ENCODE assay signal across 9 cellular contexts in the genomic region with DNA sequence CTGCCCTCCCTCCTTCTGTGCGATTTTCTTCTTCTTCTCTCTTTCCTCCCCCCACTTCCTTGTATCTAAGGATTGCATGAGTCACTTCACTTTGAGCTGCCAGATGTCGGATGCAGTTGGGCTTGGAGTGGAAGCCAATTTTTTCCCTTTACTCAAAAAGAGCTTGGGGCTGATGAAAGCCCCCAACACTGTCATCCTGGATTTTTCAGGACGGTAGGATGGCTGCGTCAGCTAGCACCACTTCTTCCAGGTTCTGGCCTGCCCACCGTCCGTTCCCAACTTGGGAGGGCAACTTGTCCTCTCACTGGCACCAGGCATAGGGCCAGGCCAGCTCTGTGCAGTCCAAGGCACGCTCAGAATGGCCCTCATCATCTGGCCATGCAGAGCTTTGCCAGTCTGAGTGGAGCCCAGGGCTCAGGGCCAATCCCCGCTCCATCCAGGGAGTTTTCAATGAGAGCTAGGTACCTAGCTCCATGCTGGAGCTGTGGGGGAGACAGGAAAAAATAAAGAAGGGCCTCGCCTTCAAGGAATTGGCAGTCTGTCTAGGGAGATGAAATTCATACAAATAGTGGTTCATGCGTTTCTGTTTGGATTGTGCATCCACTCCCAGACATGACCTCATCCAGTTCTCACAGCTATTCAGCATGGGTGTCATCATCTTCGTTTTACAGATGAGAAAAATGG. TPM values are rescaled to one million over a fixed set of nuclear protein-coding genes. Genes with fewer than 3 reads are reported as not detected.
DNase-seq lines count a peak whose midpoint lies in the region; ATAC-seq and TF ChIP-seq lines count a peak whose summit lies in the region.
"Had no signal": no experiment of that assay in that cellular context is flagged by ENCODE, and none has a peak within 500 bp of the region (broad histone marks: within the 10 kb centered on the region; RNA-seq: fewer than 3 reads in every experiment).

No MANE protein-coding gene starts in this region.

- ATAC-seq in GM21737 (IDR thresholded peaks at IDR 0.05; ENCODE audit: unreplicated experiment): no peak

- peaks cover 73% of the 10 kb centered on the region for H3K4me1 ChIP-seq in left ventricle myocardium inferior

- intact Hi-C loops in left ventricle myocardium inferior (cut with micrococcal nuclease): no loop called here

- H3K4me3 ChIP-seq in HFF-Myc (replicated peaks; ENCODE audit: low read depth, low read length) (no peak overlapping the region), left ventricle myocardium inferior (no peak overlapping the region)
- H3K4me3 ChIP-seq: cardiac muscle cell had no signal

- DNase-seq in HFF-Myc (ENCODE audit: extremely low read depth, low read depth) (peak; percentile 74), amygdala (lab: John Stamatoyannopoulos, UW) (peak in 49 of 56 donors; percentile 20 to 83 (median 63)), left ventricle myocardium inferior (peak; percentile 83), smooth muscle cell of the brain vasculature (ENCODE audit: low read depth, low spot score) (peak; percentile 26), NCI-H748 treated with DMSO at 0.1 percent for 48 hours (lab: John Stamatoyannopoulos, UW) (no peak), NCI-H69 (lab: John Stamatoyannopoulos, UW) (no peak), LoVo (ENCODE audit: low spot score) (no peak)

- TF ChIP-seq CTCF in HFF-Myc (IDR thresholded peaks at IDR 0.05; ENCODE audit: low read depth, low read length, missing control alignments): no peak
- TF ChIP-seq CTCF in left ventricle myocardium inferior (IDR thresholded peaks at IDR 0.05; ENCODE audit: borderline replicate concordance): no peak

- no peaks in the 10 kb centered on the region for H3K36me3 ChIP-seq in left ventricle myocardium inferior
- H3K36me3 ChIP-seq: cardiac muscle cell had no signal

- peak overlapping the region; percentile 83 for H3K27ac ChIP-seq in left ventricle myocardium inferior (replicated peaks)
- H3K27ac ChIP-seq: cardiac muscle cell had no signal

- no peaks in the 10 kb centered on the region for H3K27me3 ChIP-seq in left ventricle myocardium inferior (ENCODE audit: low read depth)
- H3K27me3 ChIP-seq: cardiac muscle cell had no signal

- H3K9me3 ChIP-seq in left ventricle myocardium inferior (replicated peaks): no peaks in the 10 kb centered on the region

RNA-seq across cellular contexts. Expression of a gene that starts 47.7 kb away (rescaled TPM):
- 121 TPM for total RNA-seq in left ventricle myocardium inferior

Comparison
In these comparisons a context has a peak if more than half of its experiments do, and no peak if none do; other contexts are left out.
1. DNase-seq: peak in HFF-Myc (single experiment), amygdala (49 of 56), left ventricle myocardium inferior (single experiment) and smooth muscle cell of the brain vasculature (single experiment); none in NCI-H748 treated with DMSO at 0.1 percent for 48 hours (single experiment), NCI-H69 (single experiment) and LoVo (single experiment).